1 cellular context compared by ENCODE assay signal in the genomic region with DNA sequence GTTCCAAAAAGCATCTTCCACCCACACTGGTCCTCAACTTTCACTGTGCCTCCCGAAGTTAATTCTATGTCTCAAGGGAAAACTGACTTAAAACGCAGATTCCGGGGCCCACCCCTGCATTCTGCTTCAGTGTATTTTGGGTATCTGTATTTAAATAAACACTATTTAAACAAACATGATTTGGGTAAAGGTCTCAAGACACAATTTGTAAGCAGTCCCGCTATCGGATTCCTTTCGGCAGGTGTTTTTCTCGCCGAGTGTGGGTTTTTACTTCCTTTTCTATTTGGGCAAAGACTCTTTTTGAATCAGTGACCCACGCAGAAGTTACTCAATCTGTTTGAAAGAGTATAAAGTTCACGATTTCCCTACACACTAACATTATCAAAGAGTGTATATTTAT.
TF ChIP-seq lines count a peak whose summit lies in the region.

No MANE protein-coding gene starts in this region.

TF ChIP-seq in K562, 482 proteins besides CTCF, POLR2A, EP300 and RAD21 (continued from another document):
- TF ChIP-seq, protein P1, sequence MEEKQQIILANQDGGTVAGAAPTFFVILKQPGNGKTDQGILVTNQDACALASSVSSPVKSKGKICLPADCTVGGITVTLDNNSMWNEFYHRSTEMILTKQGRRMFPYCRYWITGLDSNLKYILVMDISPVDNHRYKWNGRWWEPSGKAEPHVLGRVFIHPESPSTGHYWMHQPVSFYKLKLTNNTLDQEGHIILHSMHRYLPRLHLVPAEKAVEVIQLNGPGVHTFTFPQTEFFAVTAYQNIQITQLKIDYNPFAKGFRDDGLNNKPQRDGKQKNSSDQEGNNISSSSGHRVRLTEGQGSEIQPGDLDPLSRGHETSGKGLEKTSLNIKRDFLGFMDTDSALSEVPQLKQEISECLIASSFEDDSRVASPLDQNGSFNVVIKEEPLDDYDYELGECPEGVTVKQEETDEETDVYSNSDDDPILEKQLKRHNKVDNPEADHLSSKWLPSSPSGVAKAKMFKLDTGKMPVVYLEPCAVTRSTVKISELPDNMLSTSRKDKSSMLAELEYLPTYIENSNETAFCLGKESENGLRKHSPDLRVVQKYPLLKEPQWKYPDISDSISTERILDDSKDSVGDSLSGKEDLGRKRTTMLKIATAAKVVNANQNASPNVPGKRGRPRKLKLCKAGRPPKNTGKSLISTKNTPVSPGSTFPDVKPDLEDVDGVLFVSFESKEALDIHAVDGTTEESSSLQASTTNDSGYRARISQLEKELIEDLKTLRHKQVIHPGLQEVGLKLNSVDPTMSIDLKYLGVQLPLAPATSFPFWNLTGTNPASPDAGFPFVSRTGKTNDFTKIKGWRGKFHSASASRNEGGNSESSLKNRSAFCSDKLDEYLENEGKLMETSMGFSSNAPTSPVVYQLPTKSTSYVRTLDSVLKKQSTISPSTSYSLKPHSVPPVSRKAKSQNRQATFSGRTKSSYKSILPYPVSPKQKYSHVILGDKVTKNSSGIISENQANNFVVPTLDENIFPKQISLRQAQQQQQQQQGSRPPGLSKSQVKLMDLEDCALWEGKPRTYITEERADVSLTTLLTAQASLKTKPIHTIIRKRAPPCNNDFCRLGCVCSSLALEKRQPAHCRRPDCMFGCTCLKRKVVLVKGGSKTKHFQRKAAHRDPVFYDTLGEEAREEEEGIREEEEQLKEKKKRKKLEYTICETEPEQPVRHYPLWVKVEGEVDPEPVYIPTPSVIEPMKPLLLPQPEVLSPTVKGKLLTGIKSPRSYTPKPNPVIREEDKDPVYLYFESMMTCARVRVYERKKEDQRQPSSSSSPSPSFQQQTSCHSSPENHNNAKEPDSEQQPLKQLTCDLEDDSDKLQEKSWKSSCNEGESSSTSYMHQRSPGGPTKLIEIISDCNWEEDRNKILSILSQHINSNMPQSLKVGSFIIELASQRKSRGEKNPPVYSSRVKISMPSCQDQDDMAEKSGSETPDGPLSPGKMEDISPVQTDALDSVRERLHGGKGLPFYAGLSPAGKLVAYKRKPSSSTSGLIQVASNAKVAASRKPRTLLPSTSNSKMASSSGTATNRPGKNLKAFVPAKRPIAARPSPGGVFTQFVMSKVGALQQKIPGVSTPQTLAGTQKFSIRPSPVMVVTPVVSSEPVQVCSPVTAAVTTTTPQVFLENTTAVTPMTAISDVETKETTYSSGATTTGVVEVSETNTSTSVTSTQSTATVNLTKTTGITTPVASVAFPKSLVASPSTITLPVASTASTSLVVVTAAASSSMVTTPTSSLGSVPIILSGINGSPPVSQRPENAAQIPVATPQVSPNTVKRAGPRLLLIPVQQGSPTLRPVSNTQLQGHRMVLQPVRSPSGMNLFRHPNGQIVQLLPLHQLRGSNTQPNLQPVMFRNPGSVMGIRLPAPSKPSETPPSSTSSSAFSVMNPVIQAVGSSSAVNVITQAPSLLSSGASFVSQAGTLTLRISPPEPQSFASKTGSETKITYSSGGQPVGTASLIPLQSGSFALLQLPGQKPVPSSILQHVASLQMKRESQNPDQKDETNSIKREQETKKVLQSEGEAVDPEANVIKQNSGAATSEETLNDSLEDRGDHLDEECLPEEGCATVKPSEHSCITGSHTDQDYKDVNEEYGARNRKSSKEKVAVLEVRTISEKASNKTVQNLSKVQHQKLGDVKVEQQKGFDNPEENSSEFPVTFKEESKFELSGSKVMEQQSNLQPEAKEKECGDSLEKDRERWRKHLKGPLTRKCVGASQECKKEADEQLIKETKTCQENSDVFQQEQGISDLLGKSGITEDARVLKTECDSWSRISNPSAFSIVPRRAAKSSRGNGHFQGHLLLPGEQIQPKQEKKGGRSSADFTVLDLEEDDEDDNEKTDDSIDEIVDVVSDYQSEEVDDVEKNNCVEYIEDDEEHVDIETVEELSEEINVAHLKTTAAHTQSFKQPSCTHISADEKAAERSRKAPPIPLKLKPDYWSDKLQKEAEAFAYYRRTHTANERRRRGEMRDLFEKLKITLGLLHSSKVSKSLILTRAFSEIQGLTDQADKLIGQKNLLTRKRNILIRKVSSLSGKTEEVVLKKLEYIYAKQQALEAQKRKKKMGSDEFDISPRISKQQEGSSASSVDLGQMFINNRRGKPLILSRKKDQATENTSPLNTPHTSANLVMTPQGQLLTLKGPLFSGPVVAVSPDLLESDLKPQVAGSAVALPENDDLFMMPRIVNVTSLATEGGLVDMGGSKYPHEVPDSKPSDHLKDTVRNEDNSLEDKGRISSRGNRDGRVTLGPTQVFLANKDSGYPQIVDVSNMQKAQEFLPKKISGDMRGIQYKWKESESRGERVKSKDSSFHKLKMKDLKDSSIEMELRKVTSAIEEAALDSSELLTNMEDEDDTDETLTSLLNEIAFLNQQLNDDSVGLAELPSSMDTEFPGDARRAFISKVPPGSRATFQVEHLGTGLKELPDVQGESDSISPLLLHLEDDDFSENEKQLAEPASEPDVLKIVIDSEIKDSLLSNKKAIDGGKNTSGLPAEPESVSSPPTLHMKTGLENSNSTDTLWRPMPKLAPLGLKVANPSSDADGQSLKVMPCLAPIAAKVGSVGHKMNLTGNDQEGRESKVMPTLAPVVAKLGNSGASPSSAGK (IDR thresholded peaks at IDR 0.05), result no peak
- no peak for TF ChIP-seq DDX20 (tag; IDR thresholded peaks at IDR 0.05; ENCODE audit: low read depth)
- no peak for TF ChIP-seq ZC3H4 (CRISPR knock-in tag; IDR thresholded peaks at IDR 0.05; ENCODE audit: borderline replicate concordance)
- TF ChIP-seq, protein P2, sequence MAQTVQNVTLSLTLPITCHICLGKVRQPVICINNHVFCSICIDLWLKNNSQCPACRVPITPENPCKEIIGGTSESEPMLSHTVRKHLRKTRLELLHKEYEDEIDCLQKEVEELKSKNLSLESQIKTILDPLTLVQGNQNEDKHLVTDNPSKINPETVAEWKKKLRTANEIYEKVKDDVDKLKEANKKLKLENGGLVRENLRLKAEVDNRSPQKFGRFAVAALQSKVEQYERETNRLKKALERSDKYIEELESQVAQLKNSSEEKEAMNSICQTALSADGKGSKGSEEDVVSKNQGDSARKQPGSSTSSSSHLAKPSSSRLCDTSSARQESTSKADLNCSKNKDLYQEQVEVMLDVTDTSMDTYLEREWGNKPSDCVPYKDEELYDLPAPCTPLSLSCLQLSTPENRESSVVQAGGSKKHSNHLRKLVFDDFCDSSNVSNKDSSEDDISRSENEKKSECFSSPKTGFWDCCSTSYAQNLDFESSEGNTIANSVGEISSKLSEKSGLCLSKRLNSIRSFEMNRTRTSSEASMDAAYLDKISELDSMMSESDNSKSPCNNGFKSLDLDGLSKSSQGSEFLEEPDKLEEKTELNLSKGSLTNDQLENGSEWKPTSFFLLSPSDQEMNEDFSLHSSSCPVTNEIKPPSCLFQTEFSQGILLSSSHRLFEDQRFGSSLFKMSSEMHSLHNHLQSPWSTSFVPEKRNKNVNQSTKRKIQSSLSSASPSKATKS (CRISPR knock-in tag; IDR thresholded peaks at IDR 0.05), result no peak
- TF ChIP-seq ZNF124 (CRISPR knock-in tag; IDR thresholded peaks at IDR 0.05), result no peak
- no peak for TF ChIP-seq POLR2H (tag; IDR thresholded peaks at IDR 0.05; ENCODE audit: low read depth)
- TF ChIP-seq SP1 (CRISPR knock-in tag; IDR thresholded peaks at IDR 0.05), result peak; percentile 40; the same call in 1 of the 2 replicates
- TF ChIP-seq KLF16 (IDR thresholded peaks at IDR 0.05), result no peak
- peak; percentile 36 for TF ChIP-seq KDM5B (IDR thresholded peaks at IDR 0.05; ENCODE audit: insufficient replicate concordance, low read depth, low read length)
